11 cellular contexts compared by ENCODE assay signal in the genomic region with DNA sequence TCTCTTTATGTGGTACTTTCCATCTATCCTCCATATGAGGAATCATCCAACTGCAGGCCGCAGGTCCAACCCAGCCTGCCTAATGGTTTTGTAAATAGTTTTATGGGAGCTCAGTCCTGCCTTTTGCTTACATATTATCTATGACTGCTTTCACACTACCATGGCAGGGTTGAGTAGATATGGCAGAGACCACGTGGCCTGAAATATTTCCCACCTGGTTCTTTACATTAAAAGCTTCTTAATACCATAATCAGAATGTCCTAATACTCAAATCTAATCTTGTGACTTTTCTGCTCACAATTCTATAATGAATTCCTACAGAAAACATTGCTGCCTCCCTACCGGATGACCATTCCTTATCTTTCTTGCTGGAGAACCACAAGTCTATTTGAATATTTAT.
"Had no signal": no experiment of that assay in that cellular context is flagged by ENCODE, and none has a peak within 500 bp of the region (broad histone marks: within the 10 kb centered on the region; RNA-seq: fewer than 3 reads in every experiment).

No MANE protein-coding gene starts in this region.

- H3K27ac ChIP-seq: GM23248 had no signal

- H3K4me1 ChIP-seq: HAP-1 had no signal

- H3K4me3 ChIP-seq: GM23248, GM23338, HAP-1 had no signal

- DNase-seq: GM23248, GOT3, H7, H9, HCEC 1CT, HFFc6 had no signal

- FAIRE-seq: H1, H54 had no signal

- H2AFZ ChIP-seq: GM23248, GM23338 had no signal

- H3K9ac ChIP-seq: GM23248 had no signal

- ATAC-seq: GM23338, HCT116 had no signal

- H3K9me3 ChIP-seq: HAP-1 had no signal

- H3K36me3 ChIP-seq: HAP-1 had no signal

- H3K4me2 ChIP-seq: GM23338 had no signal
